ENCODE assay signal across 1 cellular context in genomic region chr9:72154468-72155281, GRCh38.
TF ChIP-seq lines count a peak whose summit lies in the region.

No MANE protein-coding gene starts in this region.

TF ChIP-seq in HepG2, 621 proteins besides CTCF, POLR2A, EP300 and RAD21 (continued from another document and continues in another):
- TF ChIP-seq HNF1A (IDR thresholded peaks at IDR 0.05; ENCODE audit: low read depth): peak; percentile 71; the same call in 1 of the 2 replicates
- no peak for TF ChIP-seq HNF1A (CRISPR knock-in tag; IDR thresholded peaks at IDR 0.05; ENCODE audit: borderline replicate concordance)
- TF ChIP-seq AHR (CRISPR knock-in tag; IDR thresholded peaks at IDR 0.05): no peak
- TF ChIP-seq BCL6 (CRISPR knock-in tag; IDR thresholded peaks at IDR 0.05): 0 out of 2 replicates have a peak, but pooled peaks have one; percentile 24
- no peak for TF ChIP-seq HNRNPH1 (optimal IDR thresholded peaks at IDR 0.05; ENCODE audit: low read depth, low read length)
- TF ChIP-seq POGZ (CRISPR knock-in tag; IDR thresholded peaks at IDR 0.05): peak; percentile 47; the same call in 1 of the 2 replicates
- peak; percentile 27; the same call in 1 of the 2 replicates for TF ChIP-seq YEATS2 (CRISPR knock-in tag; IDR thresholded peaks at IDR 0.05; ENCODE audit: borderline replicate concordance)
- no peak for TF ChIP-seq ATF4 (CRISPR knock-in tag; IDR thresholded peaks at IDR 0.05)
- peak; percentile 32; the same call in 1 of the 2 replicates for TF ChIP-seq SAP130 (CRISPR knock-in tag; IDR thresholded peaks at IDR 0.05; ENCODE audit: low read depth)
- TF ChIP-seq POGK (CRISPR knock-in tag; conservative IDR thresholded peaks at IDR 0.05): 0 out of 2 replicates have a peak, but pooled peaks have one; percentile 56
- peak; percentile 68 for TF ChIP-seq TEAD3 (CRISPR knock-in tag; optimal IDR thresholded peaks at IDR 0.05; ENCODE audit: borderline replicate concordance)
- no peak for TF ChIP-seq SATB2 (CRISPR knock-in tag; IDR thresholded peaks at IDR 0.05)
- peak; percentile 17; the same call in 1 of the 2 replicates for TF ChIP-seq ZNF609 (CRISPR knock-in tag; IDR thresholded peaks at IDR 0.05; ENCODE audit: borderline replicate concordance)
- TF ChIP-seq XBP1 (CRISPR knock-in tag; IDR thresholded peaks at IDR 0.05): no peak
- TF ChIP-seq ZNF598 (CRISPR knock-in tag; IDR thresholded peaks at IDR 0.05; ENCODE audit: borderline replicate concordance): no peak
- TF ChIP-seq CREM (IDR thresholded peaks at IDR 0.05): no peak
- no peak for TF ChIP-seq CREM (CRISPR knock-in tag; IDR thresholded peaks at IDR 0.05)
- TF ChIP-seq TGIF2 (CRISPR knock-in tag; IDR thresholded peaks at IDR 0.05): no peak
- TF ChIP-seq TARDBP (CRISPR knock-in tag; IDR thresholded peaks at IDR 0.05): no peak
- no peak for TF ChIP-seq ZNF318 (CRISPR knock-in tag; IDR thresholded peaks at IDR 0.05)
- no peak for TF ChIP-seq ZBTB3 (CRISPR knock-in tag; IDR thresholded peaks at IDR 0.05; ENCODE audit: borderline replicate concordance, low read depth)
- 0 out of 2 replicates have a peak, but pooled peaks have one; percentile 40 for TF ChIP-seq GFI1 (CRISPR knock-in tag; IDR thresholded peaks at IDR 0.05; ENCODE audit: borderline replicate concordance)
- TF ChIP-seq NAIF1 (CRISPR knock-in tag; IDR thresholded peaks at IDR 0.05; ENCODE audit: borderline replicate concordance): 0 out of 2 replicates have a peak, but pooled peaks have one; percentile 40
- no peak for TF ChIP-seq MAZ (IDR thresholded peaks at IDR 0.05; ENCODE audit: borderline replicate concordance, low read depth, low read length)
- TF ChIP-seq MAZ (CRISPR knock-in tag; IDR thresholded peaks at IDR 0.05; ENCODE audit: low read depth): no peak
- peak; percentile 58 for TF ChIP-seq PHF21A (CRISPR knock-in tag; IDR thresholded peaks at IDR 0.05)
- TF ChIP-seq ZBTB43 (CRISPR knock-in tag; conservative IDR thresholded peaks at IDR 0.05): no peak
- TF ChIP-seq ZNF503 (CRISPR knock-in tag; IDR thresholded peaks at IDR 0.05): no peak; the same call in 1 of the 2 replicates
- TF ChIP-seq BATF2 (CRISPR knock-in tag; IDR thresholded peaks at IDR 0.05): no peak
- no peak for TF ChIP-seq ISX (CRISPR knock-in tag; conservative IDR thresholded peaks at IDR 0.05)
- TF ChIP-seq ZNF329 (CRISPR knock-in tag; IDR thresholded peaks at IDR 0.05; ENCODE audit: low read depth): no peak
- TF ChIP-seq SP1 (IDR thresholded peaks at IDR 0.05): no peak
- TF ChIP-seq SP1 (CRISPR knock-in tag; IDR thresholded peaks at IDR 0.05): no peak
